In the genomic region with DNA sequence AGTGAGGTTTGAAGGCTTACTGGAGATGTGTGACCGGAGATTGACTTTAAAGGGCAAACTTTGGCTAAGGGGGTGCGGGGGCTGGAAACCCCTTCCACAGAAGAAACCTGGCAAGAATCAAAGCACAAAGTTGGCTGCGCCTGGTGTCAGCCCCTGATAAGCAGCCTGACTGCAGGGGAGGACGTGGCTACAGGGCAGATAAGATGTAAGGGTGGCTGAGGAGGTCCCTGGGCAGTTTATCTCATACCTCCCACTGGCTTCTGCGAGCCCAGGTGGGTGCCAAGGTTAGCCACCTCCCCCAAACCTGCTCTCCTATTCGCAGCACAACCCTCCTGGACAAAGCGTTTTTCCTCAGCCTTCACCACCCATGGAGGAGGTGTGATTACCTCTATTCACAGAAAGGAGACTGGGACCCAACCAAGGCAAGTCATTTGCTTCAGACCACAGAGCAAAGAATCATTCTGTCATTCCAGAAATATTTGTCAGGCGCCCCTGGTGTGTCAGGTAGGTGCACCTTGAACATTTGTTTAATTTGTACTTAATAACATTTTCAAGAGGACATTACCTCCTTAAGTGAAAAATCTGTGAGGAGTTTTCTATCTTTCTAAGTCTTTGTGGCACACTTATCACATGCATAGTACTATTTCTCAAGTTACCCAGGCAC, we compare ENCODE assay signal across 1 cellular context.
TF ChIP-seq lines count a peak whose summit lies in the region.

No MANE protein-coding gene starts in this region.

TF ChIP-seq in K562, 482 proteins besides CTCF, POLR2A, EP300 and RAD21 (continued from another document and continues in another):
- TF ChIP-seq PRPF4 (IDR thresholded peaks at IDR 0.05; ENCODE audit: insufficient read depth, low read depth, low read length, poor library complexity, severe bottlenecking): no peak
- TF ChIP-seq, protein P1, sequence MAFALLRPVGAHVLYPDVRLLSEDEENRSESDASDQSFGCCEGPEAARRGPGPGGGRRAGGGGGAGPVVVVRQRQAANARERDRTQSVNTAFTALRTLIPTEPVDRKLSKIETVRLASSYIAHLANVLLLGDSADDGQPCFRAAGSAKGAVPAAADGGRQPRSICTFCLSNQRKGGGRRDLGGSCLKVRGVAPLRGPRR (CRISPR knock-in tag; IDR thresholded peaks at IDR 0.05): no peak; the same call in 1 of the 2 replicates
- 0 out of 2 replicates have a peak, but pooled peaks have one; percentile 33 for TF ChIP-seq CBX1 (IDR thresholded peaks at IDR 0.05; ENCODE audit: low read depth)
- peak; percentile 92 to 98 for TF ChIP-seq TBL1XR1 (IDR thresholded peaks at IDR 0.05; ENCODE audit: low read length in 2 of 2)
- peak; percentile 76 for TF ChIP-seq NFE2 (IDR thresholded peaks at IDR 0.05; ENCODE audit: low read depth)
- TF ChIP-seq, protein P2, sequence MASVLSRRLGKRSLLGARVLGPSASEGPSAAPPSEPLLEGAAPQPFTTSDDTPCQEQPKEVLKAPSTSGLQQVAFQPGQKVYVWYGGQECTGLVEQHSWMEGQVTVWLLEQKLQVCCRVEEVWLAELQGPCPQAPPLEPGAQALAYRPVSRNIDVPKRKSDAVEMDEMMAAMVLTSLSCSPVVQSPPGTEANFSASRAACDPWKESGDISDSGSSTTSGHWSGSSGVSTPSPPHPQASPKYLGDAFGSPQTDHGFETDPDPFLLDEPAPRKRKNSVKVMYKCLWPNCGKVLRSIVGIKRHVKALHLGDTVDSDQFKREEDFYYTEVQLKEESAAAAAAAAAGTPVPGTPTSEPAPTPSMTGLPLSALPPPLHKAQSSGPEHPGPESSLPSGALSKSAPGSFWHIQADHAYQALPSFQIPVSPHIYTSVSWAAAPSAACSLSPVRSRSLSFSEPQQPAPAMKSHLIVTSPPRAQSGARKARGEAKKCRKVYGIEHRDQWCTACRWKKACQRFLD (CRISPR knock-in tag; IDR thresholded peaks at IDR 0.05): peak; percentile 97
- TF ChIP-seq TCF7 (IDR thresholded peaks at IDR 0.05; ENCODE audit: borderline replicate concordance): peak; percentile 92
- peak; percentile 85 for TF ChIP-seq ZNF311 (CRISPR knock-in tag; IDR thresholded peaks at IDR 0.05)
- TF ChIP-seq ATF1 (CRISPR knock-in tag; IDR thresholded peaks at IDR 0.05): no peak
- TF ChIP-seq ATF1 (tag; IDR thresholded peaks at IDR 0.05): peak; percentile 52; the same call in 1 of the 2 replicates
- TF ChIP-seq SMAD2 (IDR thresholded peaks at IDR 0.05; ENCODE audit: low read depth, low read length): no peak
- TF ChIP-seq HMG20B (CRISPR knock-in tag; IDR thresholded peaks at IDR 0.05): no peak
- TF ChIP-seq, protein P3, sequence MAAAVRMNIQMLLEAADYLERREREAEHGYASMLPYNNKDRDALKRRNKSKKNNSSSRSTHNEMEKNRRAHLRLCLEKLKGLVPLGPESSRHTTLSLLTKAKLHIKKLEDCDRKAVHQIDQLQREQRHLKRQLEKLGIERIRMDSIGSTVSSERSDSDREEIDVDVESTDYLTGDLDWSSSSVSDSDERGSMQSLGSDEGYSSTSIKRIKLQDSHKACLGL (CRISPR knock-in tag; IDR thresholded peaks at IDR 0.05; ENCODE audit: borderline replicate concordance, poor library complexity, severe bottlenecking): no peak
- TF ChIP-seq, protein P4, sequence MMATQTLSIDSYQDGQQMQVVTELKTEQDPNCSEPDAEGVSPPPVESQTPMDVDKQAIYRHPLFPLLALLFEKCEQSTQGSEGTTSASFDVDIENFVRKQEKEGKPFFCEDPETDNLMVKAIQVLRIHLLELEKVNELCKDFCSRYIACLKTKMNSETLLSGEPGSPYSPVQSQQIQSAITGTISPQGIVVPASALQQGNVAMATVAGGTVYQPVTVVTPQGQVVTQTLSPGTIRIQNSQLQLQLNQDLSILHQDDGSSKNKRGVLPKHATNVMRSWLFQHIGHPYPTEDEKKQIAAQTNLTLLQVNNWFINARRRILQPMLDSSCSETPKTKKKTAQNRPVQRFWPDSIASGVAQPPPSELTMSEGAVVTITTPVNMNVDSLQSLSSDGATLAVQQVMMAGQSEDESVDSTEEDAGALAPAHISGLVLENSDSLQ (IDR thresholded peaks at IDR 0.05): peak; percentile 35
- peak; percentile 83; the same call in 1 of the 2 replicates for TF ChIP-seq GATAD2B (IDR thresholded peaks at IDR 0.05; ENCODE audit: borderline replicate concordance)
- TF ChIP-seq, protein P5, sequence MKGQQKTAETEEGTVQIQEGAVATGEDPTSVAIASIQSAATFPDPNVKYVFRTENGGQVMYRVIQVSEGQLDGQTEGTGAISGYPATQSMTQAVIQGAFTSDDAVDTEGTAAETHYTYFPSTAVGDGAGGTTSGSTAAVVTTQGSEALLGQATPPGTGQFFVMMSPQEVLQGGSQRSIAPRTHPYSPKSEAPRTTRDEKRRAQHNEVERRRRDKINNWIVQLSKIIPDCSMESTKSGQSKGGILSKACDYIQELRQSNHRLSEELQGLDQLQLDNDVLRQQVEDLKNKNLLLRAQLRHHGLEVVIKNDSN (CRISPR knock-in tag; IDR thresholded peaks at IDR 0.05): no peak
- TF ChIP-seq, protein P6, sequence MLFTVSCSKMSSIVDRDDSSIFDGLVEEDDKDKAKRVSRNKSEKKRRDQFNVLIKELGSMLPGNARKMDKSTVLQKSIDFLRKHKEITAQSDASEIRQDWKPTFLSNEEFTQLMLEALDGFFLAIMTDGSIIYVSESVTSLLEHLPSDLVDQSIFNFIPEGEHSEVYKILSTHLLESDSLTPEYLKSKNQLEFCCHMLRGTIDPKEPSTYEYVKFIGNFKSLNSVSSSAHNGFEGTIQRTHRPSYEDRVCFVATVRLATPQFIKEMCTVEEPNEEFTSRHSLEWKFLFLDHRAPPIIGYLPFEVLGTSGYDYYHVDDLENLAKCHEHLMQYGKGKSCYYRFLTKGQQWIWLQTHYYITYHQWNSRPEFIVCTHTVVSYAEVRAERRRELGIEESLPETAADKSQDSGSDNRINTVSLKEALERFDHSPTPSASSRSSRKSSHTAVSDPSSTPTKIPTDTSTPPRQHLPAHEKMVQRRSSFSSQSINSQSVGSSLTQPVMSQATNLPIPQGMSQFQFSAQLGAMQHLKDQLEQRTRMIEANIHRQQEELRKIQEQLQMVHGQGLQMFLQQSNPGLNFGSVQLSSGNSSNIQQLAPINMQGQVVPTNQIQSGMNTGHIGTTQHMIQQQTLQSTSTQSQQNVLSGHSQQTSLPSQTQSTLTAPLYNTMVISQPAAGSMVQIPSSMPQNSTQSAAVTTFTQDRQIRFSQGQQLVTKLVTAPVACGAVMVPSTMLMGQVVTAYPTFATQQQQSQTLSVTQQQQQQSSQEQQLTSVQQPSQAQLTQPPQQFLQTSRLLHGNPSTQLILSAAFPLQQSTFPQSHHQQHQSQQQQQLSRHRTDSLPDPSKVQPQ (CRISPR knock-in tag; IDR thresholded peaks at IDR 0.05; ENCODE audit: borderline replicate concordance): no peak
- TF ChIP-seq PURB (CRISPR knock-in tag; IDR thresholded peaks at IDR 0.05; ENCODE audit: low read depth): no peak
- TF ChIP-seq, protein P7, sequence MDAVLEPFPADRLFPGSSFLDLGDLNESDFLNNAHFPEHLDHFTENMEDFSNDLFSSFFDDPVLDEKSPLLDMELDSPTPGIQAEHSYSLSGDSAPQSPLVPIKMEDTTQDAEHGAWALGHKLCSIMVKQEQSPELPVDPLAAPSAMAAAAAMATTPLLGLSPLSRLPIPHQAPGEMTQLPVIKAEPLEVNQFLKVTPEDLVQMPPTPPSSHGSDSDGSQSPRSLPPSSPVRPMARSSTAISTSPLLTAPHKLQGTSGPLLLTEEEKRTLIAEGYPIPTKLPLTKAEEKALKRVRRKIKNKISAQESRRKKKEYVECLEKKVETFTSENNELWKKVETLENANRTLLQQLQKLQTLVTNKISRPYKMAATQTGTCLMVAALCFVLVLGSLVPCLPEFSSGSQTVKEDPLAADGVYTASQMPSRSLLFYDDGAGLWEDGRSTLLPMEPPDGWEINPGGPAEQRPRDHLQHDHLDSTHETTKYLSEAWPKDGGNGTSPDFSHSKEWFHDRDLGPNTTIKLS (IDR thresholded peaks at IDR 0.05; ENCODE audit: borderline replicate concordance, low read depth): peak; percentile 70; the same call in 1 of the 2 replicates
- peak; percentile 96 for TF ChIP-seq ZBED1 (IDR thresholded peaks at IDR 0.05)
- no peak for TF ChIP-seq FOXA3 (CRISPR knock-in tag; conservative IDR thresholded peaks at IDR 0.05 in 1 of 2, IDR thresholded peaks at IDR 0.05 in 1 of 2)
- no peak for TF ChIP-seq ZNF263 (CRISPR knock-in tag; IDR thresholded peaks at IDR 0.05; ENCODE audit: borderline replicate concordance)
- no peak for TF ChIP-seq KAT8 (IDR thresholded peaks at IDR 0.05; ENCODE audit: low read depth)
- TF ChIP-seq KHSRP (IDR thresholded peaks at IDR 0.05): peak; percentile 92
- TF ChIP-seq ZNF707 (CRISPR knock-in tag; conservative IDR thresholded peaks at IDR 0.05): no peak
- no peak for TF ChIP-seq MCM5 (IDR thresholded peaks at IDR 0.05; ENCODE audit: low read depth)
- TF ChIP-seq ZNF778 (CRISPR knock-in tag; IDR thresholded peaks at IDR 0.05): no peak
- peak; percentile 98 for TF ChIP-seq NFIC (IDR thresholded peaks at IDR 0.05)
- TF ChIP-seq, protein P8, sequence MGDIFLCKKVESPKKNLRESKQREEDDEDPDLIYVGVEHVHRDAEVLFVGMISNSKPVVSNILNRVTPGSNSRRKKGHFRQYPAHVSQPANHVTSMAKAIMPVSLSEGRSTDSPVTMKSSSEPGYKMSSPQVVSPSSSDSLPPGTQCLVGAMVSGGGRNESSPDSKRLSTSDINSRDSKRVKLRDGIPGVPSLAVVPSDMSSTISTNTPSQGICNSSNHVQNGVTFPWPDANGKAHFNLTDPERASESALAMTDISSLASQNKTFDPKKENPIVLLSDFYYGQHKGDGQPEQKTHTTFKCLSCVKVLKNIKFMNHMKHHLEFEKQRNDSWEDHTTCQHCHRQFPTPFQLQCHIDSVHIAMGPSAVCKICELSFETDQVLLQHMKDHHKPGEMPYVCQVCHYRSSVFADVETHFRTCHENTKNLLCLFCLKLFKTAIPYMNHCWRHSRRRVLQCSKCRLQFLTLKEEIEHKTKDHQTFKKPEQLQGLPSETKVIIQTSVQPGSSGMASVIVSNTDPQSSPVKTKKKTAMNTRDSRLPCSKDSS (IDR thresholded peaks at IDR 0.05; ENCODE audit: low read depth, partially characterized antibody): no peak
- TF ChIP-seq, protein P9, sequence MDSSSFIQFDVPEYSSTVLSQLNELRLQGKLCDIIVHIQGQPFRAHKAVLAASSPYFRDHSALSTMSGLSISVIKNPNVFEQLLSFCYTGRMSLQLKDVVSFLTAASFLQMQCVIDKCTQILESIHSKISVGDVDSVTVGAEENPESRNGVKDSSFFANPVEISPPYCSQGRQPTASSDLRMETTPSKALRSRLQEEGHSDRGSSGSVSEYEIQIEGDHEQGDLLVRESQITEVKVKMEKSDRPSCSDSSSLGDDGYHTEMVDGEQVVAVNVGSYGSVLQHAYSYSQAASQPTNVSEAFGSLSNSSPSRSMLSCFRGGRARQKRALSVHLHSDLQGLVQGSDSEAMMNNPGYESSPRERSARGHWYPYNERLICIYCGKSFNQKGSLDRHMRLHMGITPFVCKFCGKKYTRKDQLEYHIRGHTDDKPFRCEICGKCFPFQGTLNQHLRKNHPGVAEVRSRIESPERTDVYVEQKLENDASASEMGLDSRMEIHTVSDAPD (CRISPR knock-in tag; IDR thresholded peaks at IDR 0.05): no peak; the same call in 1 of the 2 replicates
- TF ChIP-seq ZNF57 (CRISPR knock-in tag; IDR thresholded peaks at IDR 0.05): no peak
- TF ChIP-seq, protein P10, sequence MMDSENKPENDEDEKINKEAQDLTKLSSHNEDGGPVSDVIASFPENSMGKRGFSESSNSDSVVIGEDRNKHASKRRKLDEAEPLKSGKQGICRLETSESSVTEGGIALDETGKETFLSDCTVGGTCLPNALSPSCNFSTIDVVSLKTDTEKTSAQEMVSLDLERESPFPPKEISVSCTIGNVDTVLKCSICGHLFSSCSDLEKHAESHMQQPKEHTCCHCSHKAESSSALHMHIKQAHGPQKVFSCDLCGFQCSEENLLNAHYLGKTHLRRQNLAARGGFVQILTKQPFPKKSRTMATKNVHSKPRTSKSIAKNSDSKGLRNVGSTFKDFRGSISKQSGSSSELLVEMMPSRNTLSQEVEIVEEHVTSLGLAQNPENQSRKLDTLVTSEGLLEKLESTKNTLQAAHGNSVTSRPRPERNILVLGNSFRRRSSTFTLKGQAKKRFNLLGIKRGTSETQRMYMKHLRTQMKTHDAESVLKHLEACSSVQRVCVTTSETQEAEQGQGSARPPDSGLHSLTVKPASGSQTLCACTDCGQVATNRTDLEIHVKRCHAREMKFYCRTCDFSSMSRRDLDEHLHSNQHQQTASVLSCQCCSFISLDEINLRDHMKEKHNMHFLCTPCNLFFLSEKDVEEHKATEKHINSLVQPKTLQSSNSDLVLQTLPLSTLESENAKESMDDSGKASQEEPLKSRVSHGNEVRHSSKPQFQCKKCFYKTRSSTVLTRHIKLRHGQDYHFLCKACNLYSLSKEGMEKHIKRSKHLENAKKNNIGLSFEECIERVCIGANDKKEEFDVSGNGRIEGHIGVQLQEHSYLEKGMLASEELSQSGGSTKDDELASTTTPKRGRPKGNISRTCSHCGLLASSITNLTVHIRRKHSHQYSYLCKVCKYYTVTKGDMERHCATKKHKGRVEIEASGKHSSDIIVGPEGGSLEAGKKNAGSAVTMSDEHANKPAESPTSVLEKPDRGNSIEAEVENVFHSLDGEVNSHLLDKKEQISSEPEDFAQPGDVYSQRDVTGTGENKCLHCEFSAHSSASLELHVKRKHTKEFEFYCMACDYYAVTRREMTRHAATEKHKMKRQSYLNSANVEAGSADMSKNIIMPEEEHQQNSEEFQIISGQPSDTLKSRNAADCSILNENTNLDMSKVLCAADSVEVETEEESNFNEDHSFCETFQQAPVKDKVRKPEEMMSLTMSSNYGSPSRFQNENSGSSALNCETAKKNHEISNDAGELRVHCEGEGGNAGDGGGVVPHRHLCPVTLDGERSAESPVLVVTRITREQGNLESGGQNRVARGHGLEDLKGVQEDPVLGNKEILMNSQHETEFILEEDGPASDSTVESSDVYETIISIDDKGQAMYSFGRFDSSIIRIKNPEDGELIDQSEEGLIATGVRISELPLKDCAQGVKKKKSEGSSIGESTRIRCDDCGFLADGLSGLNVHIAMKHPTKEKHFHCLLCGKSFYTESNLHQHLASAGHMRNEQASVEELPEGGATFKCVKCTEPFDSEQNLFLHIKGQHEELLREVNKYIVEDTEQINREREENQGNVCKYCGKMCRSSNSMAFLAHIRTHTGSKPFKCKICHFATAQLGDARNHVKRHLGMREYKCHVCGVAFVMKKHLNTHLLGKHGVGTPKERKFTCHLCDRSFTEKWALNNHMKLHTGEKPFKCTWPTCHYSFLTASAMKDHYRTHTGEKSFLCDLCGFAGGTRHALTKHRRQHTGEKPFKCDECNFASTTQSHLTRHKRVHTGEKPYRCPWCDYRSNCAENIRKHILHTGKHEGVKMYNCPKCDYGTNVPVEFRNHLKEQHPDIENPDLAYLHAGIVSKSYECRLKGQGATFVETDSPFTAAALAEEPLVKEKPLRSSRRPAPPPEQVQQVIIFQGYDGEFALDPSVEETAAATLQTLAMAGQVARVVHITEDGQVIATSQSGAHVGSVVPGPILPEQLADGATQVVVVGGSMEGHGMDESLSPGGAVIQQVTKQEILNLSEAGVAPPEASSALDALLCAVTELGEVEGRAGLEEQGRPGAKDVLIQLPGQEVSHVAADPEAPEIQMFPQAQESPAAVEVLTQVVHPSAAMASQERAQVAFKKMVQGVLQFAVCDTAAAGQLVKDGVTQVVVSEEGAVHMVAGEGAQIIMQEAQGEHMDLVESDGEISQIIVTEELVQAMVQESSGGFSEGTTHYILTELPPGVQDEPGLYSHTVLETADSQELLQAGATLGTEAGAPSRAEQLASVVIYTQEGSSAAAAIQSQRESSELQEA (IDR thresholded peaks at IDR 0.05; ENCODE audit: low read depth): 0 out of 2 replicates have a peak, but pooled peaks have one; percentile 33
- TF ChIP-seq ZNF282 (CRISPR knock-in tag; IDR thresholded peaks at IDR 0.05): no peak
- TF ChIP-seq GATAD2A (IDR thresholded peaks at IDR 0.05): peak; percentile 95
